15 cellular contexts compared by ENCODE assay signal in genomic region chr2:110872521-110872920, GRCh38.
DNase-seq lines count a peak whose midpoint lies in the region; ATAC-seq, FAIRE-seq and TF ChIP-seq lines count a peak whose summit lies in the region.
"Had no signal": no experiment of that assay in that cellular context is flagged by ENCODE, and none has a peak within 500 bp of the region (broad histone marks: within the 10 kb centered on the region; RNA-seq: fewer than 3 reads in every experiment).

No MANE protein-coding gene starts in this region.

- H3K9me3 ChIP-seq in lung (ENCODE audit: control insufficient read depth in 2 of 2, insufficient read depth in 1 of 2, low read length in 1 of 2): no peaks in the 10 kb centered on the region

- DNase-seq in GM06990 (ENCODE audit: extremely low read depth, insufficient read length) (peak; percentile 55), GM18507 (ENCODE audit: extremely low spot score, insufficient read length, low read depth) (no peak), NCI-H69 (lab: John Stamatoyannopoulos, UW) (peak; percentile 37), lung (ENCODE audit: low spot score) (peak; percentile 24), cerebellar nuclear complex (lab: John Stamatoyannopoulos, UW) (no peak), DMS53 treated with DMSO at 0.1 percent for 48 hours (lab: John Stamatoyannopoulos, UW; ENCODE audit: unreplicated experiment) (no peak), DMS 273 (lab: John Stamatoyannopoulos, UW; ENCODE audit: unreplicated experiment) (no peak)
- DNase-seq: CD4-positive, alpha-beta memory T cell; GF-D8; NCI-H1092 treated with DMSO at 0.1 percent for 48 hours; NCI-H1930; NCI-H2171 treated with DMSO at 0.1 percent for 48 hours; NK-92 treated with Interleukin-12 subunit alpha and Interleukin-12 subunit beta, amount 100 ng/mL, for 24 hours had no signal

- no peak for ATAC-seq in lung (ENCODE audit: insufficient read depth, low FRiP score)
- ATAC-seq: HCT116, K562 had no signal

- 90 to 93% methylated on average over 4 of the region's 4 CpGs for WGBS in lung, 2 donors

- H3K27ac ChIP-seq in lung (ENCODE audit: low read depth in 1 of 2, low read length in 1 of 2): no peak overlapping the region

- no peak for TF ChIP-seq CTCF in GM06990 (IDR thresholded peaks at IDR 0.05; ENCODE audit: insufficient read depth, low read length, poor library complexity, severe bottlenecking)
- TF ChIP-seq CTCF in lung (IDR thresholded peaks at IDR 0.05; ENCODE audit: control extremely low read depth, extremely low read depth): no peak

- H3K4me1 ChIP-seq in lung (ENCODE audit: control insufficient read depth in 2 of 2, insufficient read depth in 2 of 2, low read length in 2 of 2): peaks cover 0 to 5% of the 10 kb centered on the region in 2 donors

- H3K4me3 ChIP-seq in GM06990 (replicated peaks; ENCODE audit: low read depth, low read length): no peak overlapping the region
- no peak overlapping the region for H3K4me3 ChIP-seq in lung
- H3K4me3 ChIP-seq: K562 had no signal

- FAIRE-seq in GM18507 (lab: Jason Lieb, UNC): peak; percentile 26
- FAIRE-seq: K562 had no signal

- H3K36me3 ChIP-seq in GM06990 (ENCODE audit: control insufficient read depth, insufficient read depth, low read length) (no peaks in the 10 kb centered on the region), lung (ENCODE audit: control insufficient read depth in 2 of 2, insufficient read depth in 2 of 2, low read length in 2 of 2) (no peaks in the 10 kb centered on the region)

- H3K27me3 ChIP-seq in GM06990 (replicated peaks; ENCODE audit: control insufficient read depth, insufficient read depth, low read length): no peaks in the 10 kb centered on the region
- H3K27me3 ChIP-seq in lung (ENCODE audit: control insufficient read depth, insufficient read depth): no peaks in the 10 kb centered on the region

Comparison
In these comparisons a context has a peak if more than half of its experiments do, and no peak if none do; other contexts are left out.
1. DNase-seq: peak in GM06990 (single experiment), NCI-H69 (single experiment) and lung (single experiment); none in GM18507 (single experiment), cerebellar nuclear complex (0 of 2), DMS53 treated with DMSO at 0.1 percent for 48 hours (single experiment) and DMS 273 (single experiment).